8 cellular contexts compared by ENCODE assay signal in genomic region chr1:10909697-10910489, GRCh38.
DNase-seq lines count a peak whose midpoint lies in the region; ATAC-seq and TF ChIP-seq lines count a peak whose summit lies in the region.

No MANE protein-coding gene starts in this region.

- CTCF ChIA-PET in activated CD8-positive, alpha-beta memory T cell treated with anti-CD3 and anti-CD28 coated beads, Interleukin-2, amount 10 ng/mL, durations not matched to agents 7 days and 5 days (lab: Charles Lee), result interaction anchor here (0.7 to 2.1 kb wide), 10 partner anchors 8 to 532 kb away, joined by 3 to 10 read pairs (median 4); no protein-coding TSS in a partner anchor

- H3K27me3 Mint-ChIP-seq in activated CD8-positive, alpha-beta memory T cell treated with anti-CD3 and anti-CD28 coated beads, Interleukin-2, amount 10 ng/mL, durations not matched to agents 7 days and 5 days, result peaks cover 11% of the 10 kb centered on the region

- no peak for TF ChIP-seq POLR2A in gastrocnemius medialis (IDR thresholded peaks at IDR 0.05)

- peaks cover 2% of the 10 kb centered on the region for H3K4me1 Mint-ChIP-seq in activated CD8-positive, alpha-beta memory T cell treated with anti-CD3 and anti-CD28 coated beads, Interleukin-2, amount 10 ng/mL, durations not matched to agents 7 days and 5 days

- peak; percentile 17 to 77 (median 43) for TF ChIP-seq CTCF in gastrocnemius medialis (IDR thresholded peaks at IDR 0.05 in 4 of 5, conservative IDR thresholded peaks at IDR 0.05 in 1 of 5)

- no peaks in the 10 kb centered on the region for H3K4me1 ChIP-seq in gastrocnemius medialis

- H3K36me3 ChIP-seq in gastrocnemius medialis, result no peaks in the 10 kb centered on the region

- ATAC-seq in activated CD8-positive, alpha-beta memory T cell treated with anti-CD3 and anti-CD28 coated beads, Interleukin-2, amount 10 ng/mL, durations not matched to agents 7 days and 5 days, result peak; percentile 91
- ATAC-seq in esophagus mucosa (peak; percentile 62), gastrocnemius medialis (peak; percentile 61 to 72), HG03097 (IDR thresholded peaks at IDR 0.05; ENCODE audit: low FRiP score, unreplicated experiment) (no peak)

- no peak overlapping the region for H3K4me3 ChIP-seq in gastrocnemius medialis

- in situ Hi-C loops in gastrocnemius medialis (cut with MboI; ENCODE audit: low sequenced_read_pairs in 4 of 4), result no loop called here

- H3K9me3 ChIP-seq in gastrocnemius medialis, result no peaks in the 10 kb centered on the region

- no peak overlapping the region for H3K4me3 Mint-ChIP-seq in activated CD8-positive, alpha-beta memory T cell treated with anti-CD3 and anti-CD28 coated beads, Interleukin-2, amount 10 ng/mL, durations not matched to agents 7 days and 5 days

- DNase-seq in NCI-H2171 (lab: John Stamatoyannopoulos, UW) (peak; percentile 13), NCI-H2171 treated with DMSO at 0.1 percent for 48 hours (lab: John Stamatoyannopoulos, UW) (no peak), NCI-H226 (peak; percentile 20), gastrocnemius medialis (peak; percentile 9 to 37), HPDE6-E6E7 (ENCODE audit: extremely low spot score) (no peak)
- peak; percentile 83 for DNase-seq in activated CD8-positive, alpha-beta memory T cell treated with anti-CD3 and anti-CD28 coated beads, Interleukin-2, amount 10 ng/mL, durations not matched to agents 7 days and 5 days

- no peaks in the 10 kb centered on the region for H3K36me3 Mint-ChIP-seq in activated CD8-positive, alpha-beta memory T cell treated with anti-CD3 and anti-CD28 coated beads, Interleukin-2, amount 10 ng/mL, durations not matched to agents 7 days and 5 days

- no peaks in the 10 kb centered on the region for H3K27me3 ChIP-seq in gastrocnemius medialis

- H3K27ac Mint-ChIP-seq in activated CD8-positive, alpha-beta memory T cell treated with anti-CD3 and anti-CD28 coated beads, Interleukin-2, amount 10 ng/mL, durations not matched to agents 7 days and 5 days, result no peak overlapping the region

- no peak overlapping the region for H3K27ac ChIP-seq in gastrocnemius medialis

- intact Hi-C loops in gastrocnemius medialis (cut with DNase I; ENCODE audit: low total_unique reads), result no loop called here

- H3K9me3 Mint-ChIP-seq in activated CD8-positive, alpha-beta memory T cell treated with anti-CD3 and anti-CD28 coated beads, Interleukin-2, amount 10 ng/mL, durations not matched to agents 7 days and 5 days (ENCODE audit: low read depth), result no peaks in the 10 kb centered on the region

Comparison
In these comparisons a context has a peak if more than half of its experiments do, and no peak if none do; other contexts are left out.
1. DNase-seq: peak in NCI-H2171 (single experiment), NCI-H226 (single experiment), activated CD8-positive, alpha-beta memory T cell treated with anti-CD3 and anti-CD28 coated beads, Interleukin-2, amount 10 ng/mL, durations not matched to agents 7 days and 5 days (single experiment) and gastrocnemius medialis (2 of 2); none in NCI-H2171 treated with DMSO at 0.1 percent for 48 hours (single experiment) and HPDE6-E6E7 (single experiment).